Comparison of ENCODE assay signal across 23 cellular contexts in the genomic region with DNA sequence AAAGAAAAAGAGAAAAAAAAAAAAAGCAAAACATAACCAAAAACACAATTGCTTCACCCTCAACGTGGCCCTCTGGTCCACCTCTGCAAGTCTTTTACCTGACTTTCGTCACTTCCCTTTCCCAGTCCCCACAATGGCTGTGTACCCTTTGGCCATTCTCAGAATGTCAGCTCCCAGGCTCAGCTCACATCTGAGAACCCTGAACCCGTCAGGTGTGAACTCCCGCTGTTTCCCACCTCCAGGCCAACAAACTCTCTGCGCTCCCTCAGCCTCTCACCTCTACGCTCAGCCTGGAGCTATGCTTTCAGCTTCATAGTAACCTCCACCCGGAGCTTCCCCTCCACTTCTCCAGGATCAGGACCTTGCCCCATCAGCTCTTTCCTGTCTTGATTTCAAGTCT.
"Had no signal": no experiment of that assay in that cellular context is flagged by ENCODE, and none has a peak within 500 bp of the region (broad histone marks: within the 10 kb centered on the region; RNA-seq: fewer than 3 reads in every experiment).

No MANE protein-coding gene starts in this region.

- H3K4me2 ChIP-seq: smooth muscle cell had no signal

- H3K79me2 ChIP-seq: parathyroid adenoma had no signal

- H3K27ac Mint-ChIP-seq: activated naive CD8-positive, alpha-beta T cell treated with anti-CD3 and anti-CD28 coated beads, Interleukin-2, amount 10 ng/mL, durations not matched to agents 7 days and 5 days; memory B cell had no signal

- H3K9ac ChIP-seq: parathyroid adenoma had no signal

- H3K27me3 Mint-ChIP-seq: activated naive CD8-positive, alpha-beta T cell treated with anti-CD3 and anti-CD28 coated beads, Interleukin-2, amount 10 ng/mL, durations not matched to agents 7 days and 5 days; memory B cell; natural killer cell treated with Interleukin-12 subunit alpha and Interleukin-12 subunit beta and Interleukin-15 and Interleukin-18, amount 100 ng/mL, for 72 hours; T-cell had no signal

- ATAC-seq: gastrocnemius medialis; natural killer cell treated with Interleukin-12 subunit alpha and Interleukin-12 subunit beta and Interleukin-15 and Interleukin-18, amount 100 ng/mL, for 72 hours; sciatic nerve; T-cell had no signal

- H3K27ac ChIP-seq: coronary artery, esophagus squamous epithelium, gastrocnemius medialis, parathyroid adenoma, thoracic aorta, upper lobe of left lung had no signal

- H3K4me3 Mint-ChIP-seq: activated naive CD8-positive, alpha-beta T cell treated with anti-CD3 and anti-CD28 coated beads, Interleukin-2, amount 10 ng/mL, durations not matched to agents 7 days and 5 days; memory B cell; natural killer cell treated with Interleukin-12 subunit alpha and Interleukin-12 subunit beta and Interleukin-15 and Interleukin-18, amount 100 ng/mL, for 72 hours; T-cell had no signal

- DNase-seq: activated CD8-positive, alpha-beta memory T cell treated with anti-CD3 and anti-CD28 coated beads for 24 hours; activated CD8-positive, alpha-beta memory T cell treated with anti-CD3 and anti-CD28 coated beads, Interleukin-2, amount 50 U/mL, for 4 hours; activated naive CD4-positive, alpha-beta T cell treated with Interleukin-2 at 50 U/mL for 16 hours; activated naive CD8-positive, alpha-beta T cell treated with anti-CD3 and anti-CD28 coated beads, Interleukin-2, amount 10 ng/mL, durations not matched to agents 7 days and 5 days; activated T-cell treated with anti-CD3 and anti-CD28 coated beads, Interleukin-2, amount 50 U/mL, for 48 hours; amygdala; cerebellar nuclear complex; esophagus squamous epithelium; gastrocnemius medialis; head of caudate nucleus; hypothalamus; nucleus accumbens; stimulated activated CD4-positive, alpha-beta T cell treated with anti-CD3 and anti-CD28 coated beads, Interleukin-15, amount 100 ng/mL, for 24 hours; stimulated activated naive CD4-positive, alpha-beta T cell; T-cell; upper lobe of left lung had no signal

- H3K27me3 ChIP-seq: esophagus squamous epithelium, gastrocnemius medialis, upper lobe of left lung had no signal

- H2AFZ ChIP-seq: parathyroid adenoma had no signal

- H3K4me1 Mint-ChIP-seq: activated naive CD8-positive, alpha-beta T cell treated with anti-CD3 and anti-CD28 coated beads, Interleukin-2, amount 10 ng/mL, durations not matched to agents 7 days and 5 days; memory B cell had no signal

- H3K4me1 ChIP-seq: esophagus squamous epithelium, gastrocnemius medialis, parathyroid adenoma, upper lobe of left lung had no signal

- H3K4me3 ChIP-seq: coronary artery, esophagus squamous epithelium, gastrocnemius medialis, smooth muscle cell, thoracic aorta, upper lobe of left lung had no signal
